17 cellular contexts compared by ENCODE assay signal in the genomic region with DNA sequence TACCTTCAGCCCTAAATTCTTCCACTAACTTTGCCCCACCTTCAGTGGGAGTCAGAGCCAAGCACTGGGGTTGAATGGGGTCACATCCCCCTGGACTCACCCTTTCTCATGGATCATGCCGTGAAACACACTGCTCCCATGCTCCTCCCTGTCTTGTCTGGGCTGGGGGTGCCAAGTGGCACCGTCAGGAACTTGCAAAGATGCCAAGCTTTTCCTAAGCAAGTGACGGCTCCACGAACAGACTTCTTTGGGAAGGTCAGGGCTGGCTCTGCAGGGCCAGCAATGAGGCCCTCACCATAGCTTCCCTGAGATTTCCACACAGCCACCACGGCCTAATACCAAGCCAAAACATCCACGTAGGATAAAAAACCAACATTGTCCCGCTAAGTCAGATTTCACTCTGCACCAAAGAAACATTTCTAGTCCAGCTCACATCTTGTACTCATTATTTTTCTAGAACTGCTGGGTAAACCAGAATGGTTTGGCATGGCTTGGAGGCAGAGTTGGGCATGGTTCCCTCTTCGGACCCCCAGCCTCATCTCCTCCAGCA.
"Had no signal": no experiment of that assay in that cellular context is flagged by ENCODE, and none has a peak within 500 bp of the region (broad histone marks: within the 10 kb centered on the region; RNA-seq: fewer than 3 reads in every experiment).

No MANE protein-coding gene starts in this region.

- H3K27ac Mint-ChIP-seq: nephron; stimulated activated effector memory CD8-positive, alpha-beta T cell treated with anti-CD3 and anti-CD28 coated beads, Interleukin-12 subunit alpha, Interleukin-12 subunit beta, amount 100 ng/mL, for 72 hours; stimulated activated naive CD8-positive, alpha-beta T cell treated with anti-CD3 and anti-CD28 coated beads, Interleukin-15, Interleukin-2, amounts not matched to agents 100 ng/mL and 50 ng/mL, for 24 hours had no signal

- H3K27me3 ChIP-seq: dorsolateral prefrontal cortex, right lobe of liver, transverse colon had no signal

- H3K27me3 Mint-ChIP-seq: central memory CD8-positive, alpha-beta T cell; stimulated activated naive CD8-positive, alpha-beta T cell treated with anti-CD3 and anti-CD28 coated beads, Interleukin-15, Interleukin-2, amounts not matched to agents 100 ng/mL and 50 ng/mL, for 24 hours had no signal

- DNase-seq: cortex of kidney; effector CD8-positive, alpha-beta T cell; foreskin fibroblast; midbrain; retina; right lobe of liver; stimulated activated CD4-positive, alpha-beta T cell treated with anti-CD3 and anti-CD28 coated beads, Interleukin-4, amount 100 ng/mL, for 1 hour; stimulated activated CD8-positive, alpha-beta memory T cell treated with anti-CD3 and anti-CD28 coated beads, Interleukin-4, amount 100 ng/mL, for 48 hours; transverse colon had no signal

- H3K27ac ChIP-seq: psoas muscle, right lobe of liver, thoracic aorta, transverse colon had no signal

- H3K9me3 Mint-ChIP-seq: central memory CD8-positive, alpha-beta T cell; nephron; stimulated activated effector memory CD8-positive, alpha-beta T cell treated with anti-CD3 and anti-CD28 coated beads, Interleukin-12 subunit alpha, Interleukin-12 subunit beta, amount 100 ng/mL, for 72 hours; stimulated activated naive CD8-positive, alpha-beta T cell treated with anti-CD3 and anti-CD28 coated beads, Interleukin-15, Interleukin-2, amounts not matched to agents 100 ng/mL and 50 ng/mL, for 24 hours had no signal

- H3K9me3 ChIP-seq: psoas muscle, right lobe of liver, thoracic aorta, transverse colon had no signal

- H3K4me3 ChIP-seq: dorsolateral prefrontal cortex, psoas muscle, right lobe of liver, thoracic aorta, transverse colon had no signal

- ATAC-seq: right lobe of liver had no signal

- H3K4me1 ChIP-seq: transverse colon had no signal

- H3K4me3 Mint-ChIP-seq: central memory CD8-positive, alpha-beta T cell; nephron; stimulated activated naive CD8-positive, alpha-beta T cell treated with anti-CD3 and anti-CD28 coated beads, Interleukin-15, Interleukin-2, amounts not matched to agents 100 ng/mL and 50 ng/mL, for 24 hours had no signal

- H3K36me3 Mint-ChIP-seq: stimulated activated effector memory CD8-positive, alpha-beta T cell treated with anti-CD3 and anti-CD28 coated beads, Interleukin-12 subunit alpha, Interleukin-12 subunit beta, amount 100 ng/mL, for 72 hours had no signal

- H3K36me3 ChIP-seq: right lobe of liver, thoracic aorta, transverse colon had no signal

- H3K4me1 Mint-ChIP-seq: central memory CD8-positive, alpha-beta T cell had no signal

- FAIRE-seq: kidney had no signal
